Comparison of ENCODE assay signal across 1 cellular context in the genomic region with DNA sequence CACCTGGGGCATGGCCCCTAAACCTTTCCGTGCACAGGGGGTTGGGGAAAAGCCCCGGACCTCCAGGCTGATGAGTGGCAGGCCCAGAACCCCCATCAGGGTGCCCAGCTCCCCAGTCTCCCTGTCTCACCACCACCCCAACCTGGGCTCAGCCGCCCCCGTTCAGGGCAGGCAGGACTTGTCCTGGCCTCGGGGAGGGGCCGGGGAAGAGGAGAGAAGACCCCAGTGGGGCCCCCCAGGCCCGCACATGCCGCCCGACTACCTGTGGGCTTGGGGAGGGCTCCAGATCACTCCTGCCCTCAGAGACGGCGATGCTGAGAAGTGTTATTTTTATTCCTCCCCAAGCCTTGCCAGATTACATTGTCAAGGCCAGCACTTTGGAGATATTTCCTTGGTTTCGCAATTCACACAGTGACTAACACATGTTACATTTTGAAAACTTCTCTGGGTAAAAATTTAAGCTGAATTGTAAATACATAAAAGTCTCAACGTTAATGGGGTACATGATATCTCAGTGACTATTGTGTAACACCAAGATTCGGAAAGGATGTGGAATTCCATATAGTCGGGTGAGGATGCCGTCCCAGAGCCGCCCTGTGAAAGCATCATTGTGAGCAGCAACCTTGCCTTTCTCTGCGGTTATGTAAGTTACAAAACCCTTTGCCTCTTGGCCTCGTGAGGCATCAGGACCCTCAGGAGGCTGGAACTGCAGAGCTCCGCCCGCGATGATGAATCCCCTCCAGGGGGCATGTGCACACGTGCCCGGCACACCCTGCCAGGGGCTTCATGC.
TF ChIP-seq lines count a peak whose summit lies in the region.

No MANE protein-coding gene starts in this region.

TF ChIP-seq in A549, 52 proteins besides CTCF, POLR2A, EP300 and RAD21 (continued from another document):
- TF ChIP-seq, protein P1, sequence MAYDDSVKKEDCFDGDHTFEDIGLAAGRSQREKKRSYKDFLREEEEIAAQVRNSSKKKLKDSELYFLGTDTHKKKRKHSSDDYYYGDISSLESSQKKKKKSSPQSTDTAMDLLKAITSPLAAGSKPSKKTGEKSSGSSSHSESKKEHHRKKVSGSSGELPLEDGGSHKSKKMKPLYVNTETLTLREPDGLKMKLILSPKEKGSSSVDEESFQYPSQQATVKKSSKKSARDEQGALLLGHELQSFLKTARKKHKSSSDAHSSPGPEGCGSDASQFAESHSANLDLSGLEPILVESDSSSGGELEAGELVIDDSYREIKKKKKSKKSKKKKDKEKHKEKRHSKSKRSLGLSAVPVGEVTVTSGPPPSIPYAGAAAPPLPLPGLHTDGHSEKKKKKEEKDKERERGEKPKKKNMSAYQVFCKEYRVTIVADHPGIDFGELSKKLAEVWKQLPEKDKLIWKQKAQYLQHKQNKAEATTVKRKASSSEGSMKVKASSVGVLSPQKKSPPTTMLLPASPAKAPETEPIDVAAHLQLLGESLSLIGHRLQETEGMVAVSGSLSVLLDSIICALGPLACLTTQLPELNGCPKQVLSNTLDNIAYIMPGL (CRISPR knock-in tag; IDR thresholded peaks at IDR 0.05; ENCODE audit: borderline replicate concordance): no peak
- TF ChIP-seq GATA3 (IDR thresholded peaks at IDR 0.05; ENCODE audit: borderline replicate concordance): peak; percentile 80; the same call in 1 of the 2 replicates
- TF ChIP-seq KDM1A (IDR thresholded peaks at IDR 0.05; ENCODE audit: low read depth): no peak
- no peak for TF ChIP-seq EHMT2 (IDR thresholded peaks at IDR 0.05; ENCODE audit: low read depth)
- TF ChIP-seq ELK1 (IDR thresholded peaks at IDR 0.05; ENCODE audit: low read depth, low read length): no peak
- no peak for TF ChIP-seq TP53 (CRISPR knock-in tag; IDR thresholded peaks at IDR 0.05)
- no peak for TF ChIP-seq NFE2L2 (conservative IDR thresholded peaks at IDR 0.05; ENCODE audit: low read length)
- TF ChIP-seq, protein P2, sequence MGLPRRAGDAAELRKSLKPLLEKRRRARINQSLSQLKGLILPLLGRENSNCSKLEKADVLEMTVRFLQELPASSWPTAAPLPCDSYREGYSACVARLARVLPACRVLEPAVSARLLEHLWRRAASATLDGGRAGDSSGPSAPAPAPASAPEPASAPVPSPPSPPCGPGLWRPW (IDR thresholded peaks at IDR 0.05): peak; percentile 92
- no peak for TF ChIP-seq REST (IDR thresholded peaks at IDR 0.05)
- TF ChIP-seq RCOR1 (IDR thresholded peaks at IDR 0.05; ENCODE audit: low read depth, low read length): no peak
- no peak for TF ChIP-seq CHD4 (IDR thresholded peaks at IDR 0.05; ENCODE audit: borderline replicate concordance)
- no peak for TF ChIP-seq CBX2 (IDR thresholded peaks at IDR 0.05; ENCODE audit: borderline replicate concordance, low read depth)
- peak; percentile 28; the same call in 1 of the 2 replicates for TF ChIP-seq HOXB5 (CRISPR knock-in tag; IDR thresholded peaks at IDR 0.05)
- TF ChIP-seq JUN (IDR thresholded peaks at IDR 0.05): peak; percentile 83 to 93
- TF ChIP-seq SREBF2 (IDR thresholded peaks at IDR 0.05): no peak
- peak; percentile 96 for TF ChIP-seq MAX (IDR thresholded peaks at IDR 0.05)
- TF ChIP-seq, protein P3, sequence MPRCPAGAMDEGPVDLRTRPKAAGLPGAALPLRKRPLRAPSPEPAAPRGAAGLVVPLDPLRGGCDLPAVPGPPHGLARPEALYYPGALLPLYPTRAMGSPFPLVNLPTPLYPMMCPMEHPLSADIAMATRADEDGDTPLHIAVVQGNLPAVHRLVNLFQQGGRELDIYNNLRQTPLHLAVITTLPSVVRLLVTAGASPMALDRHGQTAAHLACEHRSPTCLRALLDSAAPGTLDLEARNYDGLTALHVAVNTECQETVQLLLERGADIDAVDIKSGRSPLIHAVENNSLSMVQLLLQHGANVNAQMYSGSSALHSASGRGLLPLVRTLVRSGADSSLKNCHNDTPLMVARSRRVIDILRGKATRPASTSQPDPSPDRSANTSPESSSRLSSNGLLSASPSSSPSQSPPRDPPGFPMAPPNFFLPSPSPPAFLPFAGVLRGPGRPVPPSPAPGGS (IDR thresholded peaks at IDR 0.05): peak; percentile 97; the same call in 2 of the 3 replicates
- peak; percentile 16; the same call in 1 of the 2 replicates for TF ChIP-seq PBX3 (IDR thresholded peaks at IDR 0.05)
- TF ChIP-seq, protein P4, sequence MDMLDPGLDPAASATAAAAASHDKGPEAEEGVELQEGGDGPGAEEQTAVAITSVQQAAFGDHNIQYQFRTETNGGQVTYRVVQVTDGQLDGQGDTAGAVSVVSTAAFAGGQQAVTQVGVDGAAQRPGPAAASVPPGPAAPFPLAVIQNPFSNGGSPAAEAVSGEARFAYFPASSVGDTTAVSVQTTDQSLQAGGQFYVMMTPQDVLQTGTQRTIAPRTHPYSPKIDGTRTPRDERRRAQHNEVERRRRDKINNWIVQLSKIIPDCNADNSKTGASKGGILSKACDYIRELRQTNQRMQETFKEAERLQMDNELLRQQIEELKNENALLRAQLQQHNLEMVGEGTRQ (IDR thresholded peaks at IDR 0.05): peak; percentile 66
- no peak for TF ChIP-seq ZC3H11A (IDR thresholded peaks at IDR 0.05)
- no peak for TF ChIP-seq ZFP36 (IDR thresholded peaks at IDR 0.05; ENCODE audit: borderline replicate concordance, partially characterized antibody)
- no peak for TF ChIP-seq RFX5 (IDR thresholded peaks at IDR 0.05)
- TF ChIP-seq FOSB (CRISPR knock-in tag; IDR thresholded peaks at IDR 0.05): no peak
- TF ChIP-seq E2F6 (IDR thresholded peaks at IDR 0.05; ENCODE audit: borderline replicate concordance, low read depth): no peak; the same call in 1 of the 2 replicates
- TF ChIP-seq FOXS1 (CRISPR knock-in tag; IDR thresholded peaks at IDR 0.05): no peak
- TF ChIP-seq HDAC2 (IDR thresholded peaks at IDR 0.05): no peak
- 0 out of 2 replicates have a peak, but pooled peaks have one; percentile 16 for TF ChIP-seq PHF8 (IDR thresholded peaks at IDR 0.05; ENCODE audit: borderline replicate concordance, low read depth)
- no peak for TF ChIP-seq CHD2 (IDR thresholded peaks at IDR 0.05; ENCODE audit: low read length, partially characterized antibody)
- 0 out of 2 replicates have a peak, but pooled peaks have one; percentile 20 for TF ChIP-seq HOXB13 (CRISPR knock-in tag; IDR thresholded peaks at IDR 0.05; ENCODE audit: low read depth)
- no peak for TF ChIP-seq KDM5A (IDR thresholded peaks at IDR 0.05)
- TF ChIP-seq CBX8 (IDR thresholded peaks at IDR 0.05): no peak
- peak; percentile 46 for TF ChIP-seq SMC3 (IDR thresholded peaks at IDR 0.05)
- TF ChIP-seq ZNF302 (CRISPR knock-in tag; IDR thresholded peaks at IDR 0.05): 0 out of 2 replicates have a peak, but pooled peaks have one; percentile 43
- no peak for TF ChIP-seq EHF (CRISPR knock-in tag; IDR thresholded peaks at IDR 0.05)
- no peak for TF ChIP-seq TFCP2L1 (CRISPR knock-in tag; IDR thresholded peaks at IDR 0.05)
- no peak for TF ChIP-seq NR3C1 (IDR thresholded peaks at IDR 0.05)
- peak; percentile 40 for TF ChIP-seq MAFK (IDR thresholded peaks at IDR 0.05; ENCODE audit: partially characterized antibody)
- TF ChIP-seq ZSCAN20 (CRISPR knock-in tag; IDR thresholded peaks at IDR 0.05): no peak
- TF ChIP-seq RNF2 (IDR thresholded peaks at IDR 0.05; ENCODE audit: borderline replicate concordance, low read depth): no peak
- TF ChIP-seq NPAS2 (CRISPR knock-in tag; IDR thresholded peaks at IDR 0.05; ENCODE audit: borderline replicate concordance): no peak
- TF ChIP-seq ESRRA (IDR thresholded peaks at IDR 0.05; ENCODE audit: borderline replicate concordance, low read length): no peak
- TF ChIP-seq RARB (CRISPR knock-in tag; IDR thresholded peaks at IDR 0.05): no peak
- TF ChIP-seq JUNB (IDR thresholded peaks at IDR 0.05): peak; percentile 96
- TF ChIP-seq CEBPB (IDR thresholded peaks at IDR 0.05): peak; percentile 99
- no peak for TF ChIP-seq HOXA7 (CRISPR knock-in tag; IDR thresholded peaks at IDR 0.05)
- TF ChIP-seq FOSL2 (IDR thresholded peaks at IDR 0.05): peak; percentile 92
- peak; percentile 91 for TF ChIP-seq FOSL2 (CRISPR knock-in tag; IDR thresholded peaks at IDR 0.05)
- TF ChIP-seq MYC (IDR thresholded peaks at IDR 0.05; ENCODE audit: borderline replicate concordance, low read length): no peak; the same call in 1 of the 2 replicates
- peak; percentile 91 for TF ChIP-seq BHLHE40 (IDR thresholded peaks at IDR 0.05; ENCODE audit: low read depth, low read length)
- TF ChIP-seq, protein P5, sequence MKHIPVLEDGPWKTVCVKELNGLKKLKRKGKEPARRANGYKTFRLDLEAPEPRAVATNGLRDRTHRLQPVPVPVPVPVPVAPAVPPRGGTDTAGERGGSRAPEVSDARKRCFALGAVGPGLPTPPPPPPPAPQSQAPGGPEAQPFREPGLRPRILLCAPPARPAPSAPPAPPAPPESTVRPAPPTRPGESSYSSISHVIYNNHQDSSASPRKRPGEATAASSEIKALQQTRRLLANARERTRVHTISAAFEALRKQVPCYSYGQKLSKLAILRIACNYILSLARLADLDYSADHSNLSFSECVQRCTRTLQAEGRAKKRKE (CRISPR knock-in tag; IDR thresholded peaks at IDR 0.05; ENCODE audit: low read depth): no peak
